ENCODE assay signal across 37 cellular contexts in genomic region chrX:54280466-54280865, GRCh38.
"Had no signal": no experiment of that assay in that cellular context is flagged by ENCODE, and none has a peak within 500 bp of the region (broad histone marks: within the 10 kb centered on the region; RNA-seq: fewer than 3 reads in every experiment).

No MANE protein-coding gene starts in this region.

- H3K4me1 Mint-ChIP-seq: activated B cell treated with CpG ODN at 0.5 μM for 24 hours; activated CD4-positive, alpha-beta T cell treated with anti-CD3 and anti-CD28 coated beads, Interleukin-2, amount 10 ng/mL, durations not matched to agents 24 days and 14 days; activated naive CD8-positive, alpha-beta T cell treated with anti-CD3 and anti-CD28 coated beads for 36 hours; activated T-helper 17 cell treated with anti-CD3 and anti-CD28 coated beads, Interleukin-2, amount 50 U/mL, for 72 hours; brain; central memory CD8-positive, alpha-beta T cell had no signal

- H3K9me3 Mint-ChIP-seq: activated B cell treated with CpG ODN at 0.5 μM for 24 hours; activated CD4-positive, alpha-beta memory T cell treated with anti-CD3 and anti-CD28 coated beads for 36 hours; activated CD4-positive, alpha-beta T cell treated with anti-CD3 and anti-CD28 coated beads, Interleukin-2, amount 10 ng/mL, durations not matched to agents 24 days and 14 days; activated CD8-positive, alpha-beta T cell treated with anti-CD3 and anti-CD28 coated beads for 36 hours; activated naive CD4-positive, alpha-beta T cell treated with anti-CD3 and anti-CD28 coated beads for 36 hours; activated naive CD4-positive, alpha-beta T cell treated with anti-CD3 and anti-CD28 coated beads, Interleukin-2, amount 50 U/mL, for 72 hours; activated naive CD8-positive, alpha-beta T cell treated with anti-CD3 and anti-CD28 coated beads for 36 hours; activated T-cell treated with anti-CD3 and anti-CD28 coated beads, Interleukin-2, amount 50 U/mL, for 4 hours; activated T-cell treated with anti-CD3 and anti-CD28 coated beads, Interleukin-2, amount 50 U/mL, for 72 hours; activated T-helper 1 cell treated with anti-CD3 and anti-CD28 coated beads, Interleukin-12 subunit alpha, Interleukin-12 subunit beta, Interleukin-2, Interleukin-4 antibody, amounts not matched to agents 30 ng/mL and 10 ng/mL and 1 ng/mL, durations not matched to agents 14 hours and 24 hours and 36 hours; activated T-helper 17 cell treated with anti-CD3 and anti-CD28 coated beads, Interleukin-2, amount 50 U/mL, for 72 hours; central memory CD8-positive, alpha-beta T cell; T-helper 1 cell treated with Interleukin-12 subunit alpha and Interleukin-12 subunit beta and Interleukin-4 antibody, amounts not matched to agents 30 μg/mL and 1 μg/mL, for 36 hours; T-helper 2 cell treated with Interferon-gamma antibody and Interleukin-4, amounts not matched to agents 5 μg/mL and 100 μg/mL, for 36 hours had no signal

- H3K4me3 ChIP-seq: adrenal gland, cardiac muscle cell had no signal

- DNase-seq: activated B cell treated with CpG ODN at 0.5 μM for 24 hours; activated CD4-positive, alpha-beta memory T cell treated with anti-CD3 and anti-CD28 coated beads for 36 hours; activated CD4-positive, alpha-beta T cell treated with anti-CD3 and anti-CD28 coated beads for 4 hours; activated CD4-positive, alpha-beta T cell treated with anti-CD3 and anti-CD28 coated beads, Interleukin-2, amount 10 ng/mL, durations not matched to agents 24 days and 14 days; activated CD4-positive, alpha-beta T cell treated with anti-CD3 and anti-CD28 coated beads, Interleukin-2, amount 50 U/mL, for 1 hour; activated CD4-positive, alpha-beta T cell treated with anti-CD3 and anti-CD28 coated beads, Interleukin-2, amount 50 U/mL, for 4 hours; activated CD4-positive, CD25-positive, alpha-beta regulatory T cell treated with anti-CD3 and anti-CD28 coated beads, Interleukin-2, amount 50 U/mL, for 72 hours; activated CD8-positive, alpha-beta memory T cell treated with anti-CD3 and anti-CD28 coated beads, Interleukin-2, amount 50 U/mL, for 4 hours; activated CD8-positive, alpha-beta T cell treated with anti-CD3 and anti-CD28 coated beads for 36 hours; activated effector memory CD4-positive, alpha-beta T cell treated with anti-CD3 and anti-CD28 coated beads, Interleukin-2, amount 50 U/mL, for 16 hours; activated gamma-delta T cell treated with Interleukin-2 at 50 U/mL for 16 hours; activated naive CD4-positive, alpha-beta T cell; activated naive CD4-positive, alpha-beta T cell treated with anti-CD3 and anti-CD28 coated beads for 36 hours; activated naive CD4-positive, alpha-beta T cell treated with anti-CD3 and anti-CD28 coated beads, Interleukin-2, amount 50 U/mL, for 16 hours; activated naive CD8-positive, alpha-beta T cell treated with anti-CD3 and anti-CD28 coated beads for 36 hours; activated T-cell treated with anti-CD3 and anti-CD28 coated beads for 4 hours; activated T-cell treated with anti-CD3 and anti-CD28 coated beads, Interleukin-2, amount 50 U/mL, for 1 hour; activated T-cell treated with anti-CD3 and anti-CD28 coated beads, Interleukin-2, amount 50 U/mL, for 4 hours; activated T-cell treated with anti-CD3 and anti-CD28 coated beads, Interleukin-2, amount 50 U/mL, for 72 hours; adrenal gland; amniotic stem cell; aorta; caudate nucleus; cerebellar nuclear complex; T-helper 2 cell; T-helper 9 cell had no signal

- H3K4me3 Mint-ChIP-seq: activated B cell treated with CpG ODN at 0.5 μM for 24 hours; activated CD4-positive, alpha-beta memory T cell treated with anti-CD3 and anti-CD28 coated beads for 36 hours; activated CD4-positive, alpha-beta T cell treated with anti-CD3 and anti-CD28 coated beads, Interleukin-2, amount 10 ng/mL, durations not matched to agents 24 days and 14 days; activated CD8-positive, alpha-beta T cell treated with anti-CD3 and anti-CD28 coated beads for 36 hours; activated naive CD4-positive, alpha-beta T cell treated with anti-CD3 and anti-CD28 coated beads for 36 hours; activated naive CD8-positive, alpha-beta T cell treated with anti-CD3 and anti-CD28 coated beads for 36 hours; activated T-cell treated with anti-CD3 and anti-CD28 coated beads, Interleukin-2, amount 50 U/mL, for 4 hours; activated T-cell treated with anti-CD3 and anti-CD28 coated beads, Interleukin-2, amount 50 U/mL, for 72 hours; activated T-helper 1 cell treated with anti-CD3 and anti-CD28 coated beads, Interleukin-12 subunit alpha, Interleukin-12 subunit beta, Interleukin-2, Interleukin-4 antibody, amounts not matched to agents 30 ng/mL and 10 ng/mL and 1 ng/mL, durations not matched to agents 14 hours and 24 hours and 36 hours; activated T-helper 17 cell treated with anti-CD3 and anti-CD28 coated beads, Interleukin-2, amount 50 U/mL, for 72 hours; brain; central memory CD8-positive, alpha-beta T cell; T-helper 1 cell treated with Interleukin-12 subunit alpha and Interleukin-12 subunit beta and Interleukin-4 antibody, amounts not matched to agents 30 μg/mL and 1 μg/mL, for 36 hours; T-helper 2 cell treated with Interferon-gamma antibody and Interleukin-4, amounts not matched to agents 5 μg/mL and 100 μg/mL, for 36 hours had no signal

- FAIRE-seq: bronchial epithelial cell, TTC549 had no signal

- H3K27ac Mint-ChIP-seq: activated B cell treated with CpG ODN at 0.5 μM for 24 hours; activated CD4-positive, alpha-beta memory T cell treated with anti-CD3 and anti-CD28 coated beads for 36 hours; activated CD4-positive, alpha-beta T cell treated with anti-CD3 and anti-CD28 coated beads, Interleukin-2, amount 10 ng/mL, durations not matched to agents 24 days and 14 days; activated CD8-positive, alpha-beta T cell treated with anti-CD3 and anti-CD28 coated beads for 36 hours; activated naive CD4-positive, alpha-beta T cell treated with anti-CD3 and anti-CD28 coated beads for 36 hours; activated naive CD4-positive, alpha-beta T cell treated with anti-CD3 and anti-CD28 coated beads, Interleukin-2, amount 50 U/mL, for 72 hours; activated naive CD8-positive, alpha-beta T cell treated with anti-CD3 and anti-CD28 coated beads for 36 hours; activated T-cell treated with anti-CD3 and anti-CD28 coated beads, Interleukin-2, amount 50 U/mL, for 72 hours; activated T-helper 1 cell treated with anti-CD3 and anti-CD28 coated beads, Interleukin-12 subunit alpha, Interleukin-12 subunit beta, Interleukin-2, Interleukin-4 antibody, amounts not matched to agents 30 ng/mL and 10 ng/mL and 1 ng/mL, durations not matched to agents 14 hours and 24 hours and 36 hours; activated T-helper 17 cell treated with anti-CD3 and anti-CD28 coated beads, Interleukin-2, amount 50 U/mL, for 72 hours; brain; T-helper 1 cell treated with Interleukin-12 subunit alpha and Interleukin-12 subunit beta and Interleukin-4 antibody, amounts not matched to agents 30 μg/mL and 1 μg/mL, for 36 hours; T-helper 2 cell treated with Interferon-gamma antibody and Interleukin-4, amounts not matched to agents 5 μg/mL and 100 μg/mL, for 36 hours had no signal

- H3K36me3 Mint-ChIP-seq: activated CD4-positive, alpha-beta memory T cell treated with anti-CD3 and anti-CD28 coated beads for 36 hours; activated naive CD4-positive, alpha-beta T cell treated with anti-CD3 and anti-CD28 coated beads, Interleukin-2, amount 50 U/mL, for 72 hours; activated naive CD8-positive, alpha-beta T cell treated with anti-CD3 and anti-CD28 coated beads for 36 hours had no signal

- H3K27me3 Mint-ChIP-seq: activated B cell treated with CpG ODN at 0.5 μM for 24 hours; activated CD4-positive, alpha-beta memory T cell treated with anti-CD3 and anti-CD28 coated beads for 36 hours; activated CD4-positive, alpha-beta T cell treated with anti-CD3 and anti-CD28 coated beads, Interleukin-2, amount 10 ng/mL, durations not matched to agents 24 days and 14 days; activated CD8-positive, alpha-beta T cell treated with anti-CD3 and anti-CD28 coated beads for 36 hours; activated naive CD8-positive, alpha-beta T cell treated with anti-CD3 and anti-CD28 coated beads for 36 hours; activated T-helper 17 cell treated with anti-CD3 and anti-CD28 coated beads, Interleukin-2, amount 50 U/mL, for 72 hours; brain; central memory CD8-positive, alpha-beta T cell had no signal

- H3K27me3 ChIP-seq: adrenal gland, cardiac muscle cell had no signal

- H3K36me3 ChIP-seq: adrenal gland, cardiac muscle cell had no signal

- H3K4me1 ChIP-seq: adrenal gland had no signal

- H3K27ac ChIP-seq: adrenal gland, cardiac muscle cell, VCaP had no signal

- H3K9me3 ChIP-seq: adrenal gland had no signal
